ENCODE assay signal across 26 cellular contexts in the genomic region with DNA sequence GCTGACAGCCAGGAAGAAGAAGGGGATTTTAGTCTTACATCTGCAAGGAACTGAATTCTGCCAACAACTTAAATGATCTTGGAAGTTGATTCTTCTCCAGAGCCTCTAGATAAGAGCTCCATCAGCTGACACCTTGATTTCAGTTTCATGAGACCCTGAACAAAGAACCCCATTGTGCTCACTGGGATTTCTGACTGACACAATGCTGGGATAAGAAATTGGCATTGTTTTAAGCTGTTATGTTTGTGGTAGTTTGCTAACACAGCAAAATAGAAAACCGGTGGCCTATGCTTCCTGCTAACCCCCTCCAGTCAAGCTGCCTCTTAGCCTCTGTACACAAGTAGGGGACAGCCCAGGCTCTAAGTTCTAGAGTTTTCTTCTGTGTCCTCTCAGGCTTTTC. TPM values are rescaled to one million over a fixed set of nuclear protein-coding genes. Genes with fewer than 3 reads are reported as not detected.
A peak's percentile ranks its signal among the peaks of the same experiment; 100 is the strongest.
DNase-seq lines count a peak whose midpoint lies in the region; ATAC-seq and TF ChIP-seq lines count a peak whose summit lies in the region.
"Had no signal": no experiment of that assay in that cellular context is flagged by ENCODE, and none has a peak within 500 bp of the region (broad histone marks: within the 10 kb centered on the region; RNA-seq: fewer than 3 reads in every experiment).

No MANE protein-coding gene starts in this region.

- in situ Hi-C loops in SK-MEL-5 (cut with HindIII; ENCODE audit: low pct_unique_long_range_greater_than_20kb, low sequenced_read_pairs) = no loop called here

- H4K20me1 ChIP-seq in BLaER1 = no peaks in the 10 kb centered on the region

- H3K4me2 ChIP-seq in BLaER1 = peak overlapping the region; percentile 24

- H3K27me3 Mint-ChIP-seq in chondrocyte (ENCODE audit: low read depth) = no peaks in the 10 kb centered on the region
- H3K27me3 Mint-ChIP-seq in activated naive CD4-positive, alpha-beta T cell treated with anti-CD3 and anti-CD28 coated beads for 36 hours (ENCODE audit: low read depth) = no peaks in the 10 kb centered on the region
- H3K27me3 Mint-ChIP-seq: brain; dendritic cell treated with granulocyte-macrophage colony-stimulating factor and Interleukin-4, amounts not matched to agents 40 ng/mL and 50 ng/mL, for 4 days had no signal

- H3K36me3 Mint-ChIP-seq in chondrocyte (ENCODE audit: low read depth) = no peaks in the 10 kb centered on the region
- H3K36me3 Mint-ChIP-seq in activated naive CD4-positive, alpha-beta T cell treated with anti-CD3 and anti-CD28 coated beads for 36 hours (ENCODE audit: low read depth) = no peaks in the 10 kb centered on the region
- H3K36me3 Mint-ChIP-seq: activated naive CD8-positive, alpha-beta T cell; stimulated activated effector memory CD8-positive, alpha-beta T cell treated with anti-CD3 and anti-CD28 coated beads, Interleukin-12 subunit alpha, Interleukin-12 subunit beta, amount 100 ng/mL, for 72 hours had no signal

- H3K4me3 ChIP-seq in BLaER1 (no peak overlapping the region), mucosa of descending colon (no peak overlapping the region)

- H3K4me1 Mint-ChIP-seq in chondrocyte (ENCODE audit: low read depth) = no peaks in the 10 kb centered on the region
- no peaks in the 10 kb centered on the region for H3K4me1 Mint-ChIP-seq in activated naive CD4-positive, alpha-beta T cell treated with anti-CD3 and anti-CD28 coated beads for 36 hours (ENCODE audit: low read depth)
- H3K4me1 Mint-ChIP-seq: activated CD4-positive, alpha-beta T cell treated with anti-CD3 and anti-CD28 coated beads for 36 hours; brain; stimulated activated effector memory CD8-positive, alpha-beta T cell treated with anti-CD3 and anti-CD28 coated beads, Interleukin-12 subunit alpha, Interleukin-12 subunit beta, amount 100 ng/mL, for 72 hours had no signal

- no peak for TF ChIP-seq CTCF in mucosa of descending colon (IDR thresholded peaks at IDR 0.05)
- no peak for TF ChIP-seq CTCF in chondrocyte (IDR thresholded peaks at IDR 0.05)

- H3K27ac Mint-ChIP-seq in chondrocyte (ENCODE audit: unreplicated experiment) = no peak overlapping the region
- H3K27ac Mint-ChIP-seq in activated naive CD4-positive, alpha-beta T cell treated with anti-CD3 and anti-CD28 coated beads for 36 hours = no peak overlapping the region
- H3K27ac Mint-ChIP-seq: activated CD4-positive, alpha-beta T cell treated with anti-CD3 and anti-CD28 coated beads for 36 hours; activated naive CD8-positive, alpha-beta T cell; activated T-cell treated with anti-CD3 and anti-CD28 coated beads, Interleukin-2, amount 50 U/mL, for 72 hours; dendritic cell treated with granulocyte-macrophage colony-stimulating factor and Interleukin-4, amounts not matched to agents 40 ng/mL and 50 ng/mL, for 4 days; stimulated activated effector memory CD8-positive, alpha-beta T cell treated with anti-CD3 and anti-CD28 coated beads, Interleukin-12 subunit alpha, Interleukin-12 subunit beta, amount 100 ng/mL, for 72 hours had no signal

- CTCF ChIA-PET in activated naive CD4-positive, alpha-beta T cell treated with anti-CD3 and anti-CD28 coated beads for 36 hours (lab: Charles Lee) = interaction anchor here (0.7 to 2.1 kb wide), 2 partner anchors 21 to 424 kb away, joined by 5 to 7 read pairs; no protein-coding TSS in a partner anchor

- intact Hi-C loops in mucosa of descending colon (cut with DNase I, micrococcal nuclease) = no loop called here
- intact Hi-C loops in activated naive CD4-positive, alpha-beta T cell treated with anti-CD3 and anti-CD28 coated beads for 36 hours (cut with micrococcal nuclease) = no loop called here

- DNase-seq in SK-MEL-5 (ENCODE audit: low read depth, low spot score) (peak; percentile 92), globus pallidus (ENCODE audit: low spot score) (peak; percentile 79), mucosa of descending colon (no peak), chondrocyte (ENCODE audit: low spot score) (no peak), cerebellar nuclear complex (lab: John Stamatoyannopoulos, UW) (no peak)
- no peak for DNase-seq in activated naive CD4-positive, alpha-beta T cell treated with anti-CD3 and anti-CD28 coated beads for 36 hours
- DNase-seq in stimulated activated CD4-positive, alpha-beta T cell treated with anti-CD3 and anti-CD28 coated beads, Interleukin-4, amount 100 ng/mL, for 24 hours = no peak
- DNase-seq: ACHN; activated CD4-positive, alpha-beta T cell treated with anti-CD3 and anti-CD28 coated beads for 36 hours; activated T-cell treated with anti-CD3 and anti-CD28 coated beads, Interleukin-2, amount 50 U/mL, for 72 hours; foreskin keratinocyte; GDM1; kidney glomerular epithelial cell; NCI-H1417 treated with DMSO at 0.1 percent for 48 hours; NCI-H2171; NCI-H524 treated with DMSO at 0.1 percent for 48 hours had no signal

- no peak overlapping the region for H3K4me3 Mint-ChIP-seq in chondrocyte (ENCODE audit: unreplicated experiment)
- H3K4me3 Mint-ChIP-seq in activated naive CD4-positive, alpha-beta T cell treated with anti-CD3 and anti-CD28 coated beads for 36 hours = no peak overlapping the region
- H3K4me3 Mint-ChIP-seq: activated CD4-positive, alpha-beta T cell treated with anti-CD3 and anti-CD28 coated beads for 36 hours; activated naive CD8-positive, alpha-beta T cell; activated T-cell treated with anti-CD3 and anti-CD28 coated beads, Interleukin-2, amount 50 U/mL, for 72 hours; brain; dendritic cell treated with granulocyte-macrophage colony-stimulating factor and Interleukin-4, amounts not matched to agents 40 ng/mL and 50 ng/mL, for 4 days; stimulated activated effector memory CD8-positive, alpha-beta T cell treated with anti-CD3 and anti-CD28 coated beads, Interleukin-12 subunit alpha, Interleukin-12 subunit beta, amount 100 ng/mL, for 72 hours had no signal

- H3K9me3 Mint-ChIP-seq in chondrocyte (ENCODE audit: low read depth) = no peaks in the 10 kb centered on the region
- no peaks in the 10 kb centered on the region for H3K9me3 Mint-ChIP-seq in activated naive CD4-positive, alpha-beta T cell treated with anti-CD3 and anti-CD28 coated beads for 36 hours
- H3K9me3 Mint-ChIP-seq: activated T-cell treated with anti-CD3 and anti-CD28 coated beads, Interleukin-2, amount 50 U/mL, for 72 hours; brain; dendritic cell treated with granulocyte-macrophage colony-stimulating factor and Interleukin-4, amounts not matched to agents 40 ng/mL and 50 ng/mL, for 4 days; stimulated activated effector memory CD8-positive, alpha-beta T cell treated with anti-CD3 and anti-CD28 coated beads, Interleukin-12 subunit alpha, Interleukin-12 subunit beta, amount 100 ng/mL, for 72 hours had no signal

- H3K4me1 ChIP-seq in BLaER1 (peaks cover 8% of the 10 kb centered on the region; the same call in 1 of the 2 replicates), mucosa of descending colon (ENCODE audit: low read depth) (no peaks in the 10 kb centered on the region)
- H3K4me1 ChIP-seq: foreskin keratinocyte had no signal

- no peaks in the 10 kb centered on the region for H3K27me3 ChIP-seq in BLaER1
- H3K27me3 ChIP-seq: foreskin keratinocyte had no signal

- H3K36me3 ChIP-seq in BLaER1 (no peaks in the 10 kb centered on the region), mucosa of descending colon (ENCODE audit: low read depth) (no peaks in the 10 kb centered on the region)

- peak; percentile 16 for ATAC-seq in mucosa of descending colon
- ATAC-seq: activated CD4-positive, alpha-beta T cell treated with anti-CD3 and anti-CD28 coated beads for 36 hours; activated T-cell treated with anti-CD3 and anti-CD28 coated beads, Interleukin-2, amount 50 U/mL, for 72 hours; foreskin keratinocyte; HCT116; stimulated activated effector memory CD8-positive, alpha-beta T cell treated with anti-CD3 and anti-CD28 coated beads, Interleukin-12 subunit alpha, Interleukin-12 subunit beta, amount 100 ng/mL, for 72 hours had no signal

- no peak overlapping the region for H3K27ac ChIP-seq in BLaER1
- H3K27ac ChIP-seq: epithelial cell of prostate, foreskin keratinocyte, RWPE1 had no signal

- H3K9ac ChIP-seq in BLaER1 = no peak overlapping the region

- H3K9me3 ChIP-seq in BLaER1 (no peaks in the 10 kb centered on the region), mucosa of descending colon (no peaks in the 10 kb centered on the region)

RNA-seq across cellular contexts. Expression of a gene that starts 36.2 kb away (rescaled TPM):
- total RNA-seq in SK-MEL-5 (2014; rRNA removed; shearing (Covaris generic)) = not detected in 2 replicates
- 0.17 TPM in 1 of 2 replicates, not detected in the other for polyA plus RNA-seq in SK-MEL-5 (2015; cell fraction: cytosol; rRNA removed)
- 0.27 and 0.78 TPM in 2 replicates for polyA plus RNA-seq in SK-MEL-5 (2015; cell fraction: nucleus; rRNA removed)
- total RNA-seq in mucosa of descending colon (10 to 100 TPM in 1 of 3 donors, 1 to 10 TPM in 2; 4.5 to 70.1 (median 9.7) TPM), chondrocyte (0.34 to 2.0 TPM (median 0.92 TPM) in 3 replicates)
- total RNA-seq in activated naive CD4-positive, alpha-beta T cell treated with anti-CD3 and anti-CD28 coated beads for 36 hours = not detected
- total RNA-seq: activated CD4-positive, alpha-beta T cell treated with anti-CD3 and anti-CD28 coated beads for 36 hours; activated CD8-positive, alpha-beta memory T cell treated with anti-CD3 and anti-CD28 coated beads for 36 hours; activated T-cell treated with anti-CD3 and anti-CD28 coated beads, Interleukin-2, amount 50 U/mL, for 72 hours; foreskin keratinocyte had no signal
- polyA plus RNA-seq: foreskin keratinocyte had no signal

RNA-seq across cellular contexts. Expression of a gene that starts 58.0 kb away (rescaled TPM):
- not detected in 2 replicates for total RNA-seq in SK-MEL-5 (2014; rRNA removed; shearing (Covaris generic))
- polyA plus RNA-seq in SK-MEL-5 (2015; cell fraction: cytosol; rRNA removed) = not detected in 2 replicates
- polyA plus RNA-seq in SK-MEL-5 (2015; cell fraction: nucleus; rRNA removed) = not detected in 2 replicates
- not detected for total RNA-seq in mucosa of descending colon
- not detected in 3 replicates for total RNA-seq in chondrocyte
- total RNA-seq in activated naive CD4-positive, alpha-beta T cell treated with anti-CD3 and anti-CD28 coated beads for 36 hours = not detected
- total RNA-seq: activated CD4-positive, alpha-beta T cell treated with anti-CD3 and anti-CD28 coated beads for 36 hours; activated CD8-positive, alpha-beta memory T cell treated with anti-CD3 and anti-CD28 coated beads for 36 hours; activated T-cell treated with anti-CD3 and anti-CD28 coated beads, Interleukin-2, amount 50 U/mL, for 72 hours; foreskin keratinocyte; M059J had no signal
- polyA plus RNA-seq: foreskin keratinocyte had no signal

Comparison
In these comparisons a context has a peak if more than half of its experiments do, and no peak if none do; other contexts are left out.
1. DNase-seq: peak in SK-MEL-5 (single experiment) and globus pallidus (single experiment); none in mucosa of descending colon (0 of 3), chondrocyte (single experiment), activated naive CD4-positive, alpha-beta T cell treated with anti-CD3 and anti-CD28 coated beads for 36 hours (single experiment), cerebellar nuclear complex (0 of 2) and stimulated activated CD4-positive, alpha-beta T cell treated with anti-CD3 and anti-CD28 coated beads, Interleukin-4, amount 100 ng/mL, for 24 hours (single experiment).